ENCODE assay signal across 23 cellular contexts in genomic region chr1:161953256-161953920, GRCh38.
A peak's percentile ranks its signal among the peaks of the same experiment; 100 is the strongest.
DNase-seq lines count a peak whose midpoint lies in the region; ATAC-seq, FAIRE-seq and TF ChIP-seq lines count a peak whose summit lies in the region.
"Had no signal": no experiment of that assay in that cellular context is flagged by ENCODE, and none has a peak within 500 bp of the region (broad histone marks: within the 10 kb centered on the region; RNA-seq: fewer than 3 reads in every experiment).

No MANE protein-coding gene starts in this region.

- no peak for ATAC-seq in CD4-positive, CD25-positive, alpha-beta regulatory T cell (ENCODE audit: low read depth in 2 of 2)
- no peak for ATAC-seq in naive thymus-derived CD8-positive, alpha-beta T cell
- ATAC-seq in right lobe of liver = no peak
- ATAC-seq: activated naive CD4-positive, alpha-beta T cell treated with anti-CD3 and anti-CD28 coated beads, Interleukin-2, amount 50 U/mL, for 72 hours had no signal

- FAIRE-seq in astrocyte (lab: Jason Lieb, UNC) = no peak

- H3K27me3 Mint-ChIP-seq in CD4-positive, CD25-positive, alpha-beta regulatory T cell = no peaks in the 10 kb centered on the region
- no peaks in the 10 kb centered on the region for H3K27me3 Mint-ChIP-seq in astrocyte (ENCODE audit: low read depth, unreplicated experiment)
- H3K27me3 Mint-ChIP-seq in naive thymus-derived CD8-positive, alpha-beta T cell = no peaks in the 10 kb centered on the region
- H3K27me3 Mint-ChIP-seq in CD4-positive, alpha-beta memory T cell = no peaks in the 10 kb centered on the region
- H3K27me3 Mint-ChIP-seq: stimulated activated naive CD8-positive, alpha-beta T cell treated with anti-CD3 and anti-CD28 coated beads, Interleukin-15, Interleukin-2, amounts not matched to agents 100 ng/mL and 50 ng/mL, for 24 hours had no signal

- no peak overlapping the region for H3K4me3 Mint-ChIP-seq in CD4-positive, CD25-positive, alpha-beta regulatory T cell
- no peak overlapping the region for H3K4me3 Mint-ChIP-seq in astrocyte (ENCODE audit: unreplicated experiment)
- H3K4me3 Mint-ChIP-seq in naive thymus-derived CD8-positive, alpha-beta T cell = peak overlapping the region in 5 of 10 donors; percentile 9 to 73 (median 60)
- H3K4me3 Mint-ChIP-seq in CD4-positive, alpha-beta memory T cell = peak overlapping the region in 2 of 8 donors; percentile 27 to 70
- H3K4me3 Mint-ChIP-seq: endodermal cell; stimulated activated naive CD8-positive, alpha-beta T cell treated with anti-CD3 and anti-CD28 coated beads, Interleukin-15, Interleukin-2, amounts not matched to agents 100 ng/mL and 50 ng/mL, for 24 hours had no signal

- H3K4me1 Mint-ChIP-seq in CD4-positive, CD25-positive, alpha-beta regulatory T cell = peaks cover 15 to 27% (median 19%) of the 10 kb centered on the region in 4 donors
- H3K4me1 Mint-ChIP-seq in astrocyte (ENCODE audit: low read depth, unreplicated experiment) = peaks cover 32% of the 10 kb centered on the region
- peaks cover 17 to 55% (median 36%) of the 10 kb centered on the region in 4 donors for H3K4me1 Mint-ChIP-seq in naive thymus-derived CD8-positive, alpha-beta T cell
- peaks cover 26 to 38% (median 30%) of the 10 kb centered on the region in 4 donors for H3K4me1 Mint-ChIP-seq in CD4-positive, alpha-beta memory T cell

- intact Hi-C loops in CD4-positive, alpha-beta memory T cell (cut with micrococcal nuclease) = no loop called here
- intact Hi-C loops in right lobe of liver (cut with DNase I) = no loop called here

- H4K20me1 ChIP-seq in astrocyte (ENCODE audit: insufficient read depth, low read length) = no peaks in the 10 kb centered on the region

- H2AFZ ChIP-seq in astrocyte (ENCODE audit: low read depth, low read length) = no peak overlapping the region

- peaks cover 5% of the 10 kb centered on the region for H3K36me3 ChIP-seq in CD4-positive, CD25-positive, alpha-beta regulatory T cell (ENCODE audit: control insufficient read depth, insufficient read depth, low read length)
- H3K36me3 ChIP-seq in astrocyte (ENCODE audit: insufficient read depth, low read length) (no peaks in the 10 kb centered on the region), right lobe of liver (peaks cover 0 to under 1% (median 0%) of the 10 kb centered on the region in 4 donors)
- H3K36me3 ChIP-seq in CD4-positive, alpha-beta memory T cell (ENCODE audit: insufficient read depth, low read length) = peaks cover 1% of the 10 kb centered on the region
- H3K36me3 ChIP-seq: cardiac muscle cell, HAP-1, SJCRH30, uterus had no signal

- H3K27ac ChIP-seq in CD4-positive, CD25-positive, alpha-beta regulatory T cell (ENCODE audit: insufficient read depth, low read length, poor library complexity, severe bottlenecking) = no peak overlapping the region
- no peak overlapping the region for H3K27ac ChIP-seq in astrocyte (ENCODE audit: low read depth, low read length)
- H3K27ac ChIP-seq in CD4-positive, alpha-beta memory T cell (ENCODE audit: low read depth, low read length) = no peak overlapping the region
- H3K27ac ChIP-seq in right lobe of liver = no peak overlapping the region
- H3K27ac ChIP-seq: cardiac muscle cell, coronary artery, esophagus muscularis mucosa, left ventricle myocardium inferior, SJCRH30, uterus had no signal

- no peak overlapping the region for H3K4me3 ChIP-seq in CD4-positive, CD25-positive, alpha-beta regulatory T cell (ENCODE audit: low read depth, low read length)
- H3K4me3 ChIP-seq in astrocyte (ENCODE audit: insufficient read depth, low read depth, low read length) (no peak overlapping the region), right lobe of liver (no peak overlapping the region)
- no peak overlapping the region for H3K4me3 ChIP-seq in CD4-positive, alpha-beta memory T cell (ENCODE audit: low read length in 2 of 2)
- H3K4me3 ChIP-seq: cardiac muscle cell, coronary artery, esophagus muscularis mucosa, HAP-1, left ventricle myocardium inferior, SJCRH30, uterus had no signal

- no peak overlapping the region for H3K9ac ChIP-seq in astrocyte (ENCODE audit: low read length)

- H3K9me3 Mint-ChIP-seq in CD4-positive, CD25-positive, alpha-beta regulatory T cell = no peaks in the 10 kb centered on the region
- no peaks in the 10 kb centered on the region for H3K9me3 Mint-ChIP-seq in astrocyte (ENCODE audit: unreplicated experiment)
- H3K9me3 Mint-ChIP-seq in naive thymus-derived CD8-positive, alpha-beta T cell = peaks cover 0 to 3% (median 0%) of the 10 kb centered on the region in 9 donors
- no peaks in the 10 kb centered on the region for H3K9me3 Mint-ChIP-seq in CD4-positive, alpha-beta memory T cell
- H3K9me3 Mint-ChIP-seq: activated naive CD4-positive, alpha-beta T cell treated with anti-CD3 and anti-CD28 coated beads, Interleukin-2, amount 50 U/mL, for 72 hours; endodermal cell; stimulated activated naive CD8-positive, alpha-beta T cell treated with anti-CD3 and anti-CD28 coated beads, Interleukin-15, Interleukin-2, amounts not matched to agents 100 ng/mL and 50 ng/mL, for 24 hours had no signal

- no peaks in the 10 kb centered on the region for H3K27me3 ChIP-seq in CD4-positive, CD25-positive, alpha-beta regulatory T cell (ENCODE audit: control insufficient read depth, insufficient read depth, low read length)
- no peaks in the 10 kb centered on the region for H3K27me3 ChIP-seq in astrocyte (ENCODE audit: insufficient read depth, low read length)
- H3K27me3 ChIP-seq in CD4-positive, alpha-beta memory T cell (ENCODE audit: insufficient read depth, low read length) = no peaks in the 10 kb centered on the region
- H3K27me3 ChIP-seq in right lobe of liver = no peaks in the 10 kb centered on the region
- H3K27me3 ChIP-seq: cardiac muscle cell, esophagus muscularis mucosa, SJCRH30, uterus had no signal

- no peak for TF ChIP-seq CTCF in astrocyte (IDR thresholded peaks at IDR 0.05; ENCODE audit: insufficient read depth, low read depth, low read length)
- no peak for TF ChIP-seq CTCF in right lobe of liver (IDR thresholded peaks at IDR 0.05)

- H3K36me3 Mint-ChIP-seq in CD4-positive, CD25-positive, alpha-beta regulatory T cell = peaks cover 20% of the 10 kb centered on the region
- no peaks in the 10 kb centered on the region for H3K36me3 Mint-ChIP-seq in astrocyte (ENCODE audit: low read depth, unreplicated experiment)
- H3K36me3 Mint-ChIP-seq in naive thymus-derived CD8-positive, alpha-beta T cell = peaks cover 5 to 24% (median 9%) of the 10 kb centered on the region in 3 donors
- peaks cover 10 to 17% of the 10 kb centered on the region in 2 donors for H3K36me3 Mint-ChIP-seq in CD4-positive, alpha-beta memory T cell

- H3K4me1 ChIP-seq in CD4-positive, CD25-positive, alpha-beta regulatory T cell (ENCODE audit: control insufficient read depth, insufficient read depth, low read length, poor library complexity, severe bottlenecking) = no peaks in the 10 kb centered on the region
- H3K4me1 ChIP-seq in astrocyte (ENCODE audit: insufficient read depth, low read length) = peaks cover 20% of the 10 kb centered on the region
- peaks cover 16% of the 10 kb centered on the region for H3K4me1 ChIP-seq in CD4-positive, alpha-beta memory T cell (ENCODE audit: insufficient read depth, low read length)
- no peaks in the 10 kb centered on the region for H3K4me1 ChIP-seq in right lobe of liver
- H3K4me1 ChIP-seq: HAP-1, uterus had no signal

- H3K4me2 ChIP-seq in astrocyte (ENCODE audit: low read length) = no peak overlapping the region

- POLR2A ChIA-PET in naive thymus-derived CD8-positive, alpha-beta T cell (lab: Charles Lee) = interaction anchor here (0.9 kb wide), 1 partner anchor 35 kb away, joined by 3 read pairs; no protein-coding TSS in a partner anchor
- POLR2A ChIA-PET in CD4-positive, alpha-beta memory T cell (lab: Charles Lee; ENCODE audit: partially characterized antibody) = interaction anchor here (0.8 kb wide), 2 partner anchors 18 to 34 kb away, joined by 3 read pairs; no protein-coding TSS in a partner anchor

- CTCF ChIA-PET in CD4-positive, alpha-beta memory T cell (lab: Charles Lee; ENCODE audit: partially characterized antibody) = interaction anchor here (1.5 kb wide), 1 partner anchor 84 kb away, joined by 4 read pairs; no protein-coding TSS in a partner anchor

- no peaks in the 10 kb centered on the region for H3K79me2 ChIP-seq in astrocyte (ENCODE audit: insufficient read depth, low read length)

- TF ChIP-seq POLR2A in right lobe of liver (IDR thresholded peaks at IDR 0.05) = no peak

- WGBS in right lobe of liver (ENCODE audit: insufficient coverage, low coverage, low lambda C conversion rate, missing lambda C conversion rate) = 87% methylated on average over 5 of the region's 5 CpGs

- H3K27ac Mint-ChIP-seq in CD4-positive, CD25-positive, alpha-beta regulatory T cell = peak overlapping the region in 2 of 3 donors; percentile 16 to 66
- peak overlapping the region; percentile 84 for H3K27ac Mint-ChIP-seq in astrocyte (ENCODE audit: unreplicated experiment)
- peak overlapping the region in 6 of 10 donors; percentile 41 to 92 (median 78) for H3K27ac Mint-ChIP-seq in naive thymus-derived CD8-positive, alpha-beta T cell
- peak overlapping the region in 3 of 7 donors; percentile 42 to 63 (median 55) for H3K27ac Mint-ChIP-seq in CD4-positive, alpha-beta memory T cell
- H3K27ac Mint-ChIP-seq: stimulated activated naive CD8-positive, alpha-beta T cell treated with anti-CD3 and anti-CD28 coated beads, Interleukin-15, Interleukin-2, amounts not matched to agents 100 ng/mL and 50 ng/mL, for 24 hours had no signal

- H3K9me3 ChIP-seq in CD4-positive, CD25-positive, alpha-beta regulatory T cell (ENCODE audit: control insufficient read depth in 2 of 2, low read length in 2 of 2) = no peaks in the 10 kb centered on the region
- H3K9me3 ChIP-seq in astrocyte (ENCODE audit: insufficient read depth, low read depth, low read length) = no peaks in the 10 kb centered on the region
- H3K9me3 ChIP-seq in CD4-positive, alpha-beta memory T cell (ENCODE audit: control insufficient read depth in 1 of 2, low read length in 2 of 2) = no peaks in the 10 kb centered on the region
- H3K9me3 ChIP-seq in right lobe of liver = no peaks in the 10 kb centered on the region
- H3K9me3 ChIP-seq: esophagus muscularis mucosa, HAP-1, left ventricle myocardium inferior, SJCRH30, uterus had no signal

- no peak for DNase-seq in CD4-positive, CD25-positive, alpha-beta regulatory T cell
- DNase-seq in CMK (ENCODE audit: low read depth) = peak; percentile 49
- DNase-seq in astrocyte (ENCODE audit: low read depth) = no peak
- DNase-seq in naive thymus-derived CD8-positive, alpha-beta T cell = no peak
- DNase-seq in CD4-positive, alpha-beta memory T cell = no peak
- no peak for DNase-seq in NCI-H526 (lab: John Stamatoyannopoulos, UW)
- no peak for DNase-seq in right lobe of liver
- DNase-seq: aorta, endodermal cell, KG1, left ventricle myocardium inferior, NCI-H1417 treated with DMSO at 0.1 percent for 48 hours, NCI-H2081, NCI-H2227 treated with DMSO at 0.1 percent for 48 hours, nucleus accumbens, SJCRH30, uterus had no signal
